ENCODE assay signal across 15 cellular contexts in the genomic region with DNA sequence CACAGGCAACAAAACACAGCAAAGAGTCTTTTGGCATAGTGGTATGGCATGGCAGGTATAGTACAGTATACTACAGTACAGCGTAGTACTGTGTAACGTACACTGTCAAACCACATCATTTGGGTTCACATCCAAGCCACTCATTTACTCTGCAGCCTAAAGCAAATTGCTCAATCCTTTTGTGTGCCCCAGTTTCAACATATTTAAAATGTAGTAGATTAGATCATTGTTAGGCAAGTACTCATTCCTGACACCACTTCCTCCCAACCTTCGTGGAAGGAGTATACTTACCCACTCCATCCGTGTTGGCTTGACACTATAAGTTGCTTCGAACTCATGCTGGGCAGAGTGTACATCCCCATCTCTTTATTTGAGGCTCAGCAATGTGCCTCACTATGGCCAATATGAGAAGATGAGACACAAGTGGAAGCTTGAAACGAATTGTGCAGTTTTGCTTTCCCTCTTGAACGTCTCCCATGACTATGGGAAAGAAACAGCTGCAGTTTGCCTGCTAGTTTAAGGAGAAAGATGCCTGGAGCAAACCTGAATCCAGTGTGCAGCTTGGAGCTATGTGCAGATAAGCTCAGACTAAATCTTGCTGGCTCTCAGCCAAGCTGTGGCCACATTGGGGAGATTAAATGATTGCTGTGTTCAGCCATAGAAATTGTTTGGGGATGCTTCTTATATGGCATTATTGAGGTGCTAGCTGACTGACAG.
A peak's percentile ranks its signal among the peaks of the same experiment; 100 is the strongest.
DNase-seq lines count a peak whose midpoint lies in the region; ATAC-seq and TF ChIP-seq lines count a peak whose summit lies in the region.
"Had no signal": no experiment of that assay in that cellular context is flagged by ENCODE, and none has a peak within 500 bp of the region (broad histone marks: within the 10 kb centered on the region; RNA-seq: fewer than 3 reads in every experiment).

No MANE protein-coding gene starts in this region.

- H3K36me3 Mint-ChIP-seq in glutamatergic neuron (ENCODE audit: unreplicated experiment), result no peaks in the 10 kb centered on the region
- no peaks in the 10 kb centered on the region for H3K36me3 Mint-ChIP-seq in activated naive CD8-positive, alpha-beta T cell treated with anti-CD3 and anti-CD28 coated beads for 36 hours

- TF ChIP-seq CTCF in foreskin keratinocyte (conservative IDR thresholded peaks at IDR 0.05), result no peak
- TF ChIP-seq CTCF in glutamatergic neuron (IDR thresholded peaks at IDR 0.05; ENCODE audit: partially characterized antibody, unreplicated experiment), result no peak

- no peaks in the 10 kb centered on the region for H3K4me1 Mint-ChIP-seq in glutamatergic neuron (ENCODE audit: low read depth, unreplicated experiment)
- H3K4me1 Mint-ChIP-seq in activated naive CD8-positive, alpha-beta T cell treated with anti-CD3 and anti-CD28 coated beads for 36 hours, result no peaks in the 10 kb centered on the region

- no peak overlapping the region for H3K27ac ChIP-seq in foreskin keratinocyte
- H3K27ac ChIP-seq: esophagus muscularis mucosa, sigmoid colon, SK-N-MC had no signal

- DNase-seq in COLO668 (lab: John Stamatoyannopoulos, UW; ENCODE audit: unreplicated experiment) (peak; percentile 9), HT1080 (ENCODE audit: low read depth) (peak; percentile 29), SKM-1 (lab: John Stamatoyannopoulos, UW; ENCODE audit: unreplicated experiment) (peak; percentile 60), foreskin keratinocyte (peak; percentile 52 to 59), SW 1271 (lab: John Stamatoyannopoulos, UW) (no peak), glutamatergic neuron (no peak)
- DNase-seq in activated naive CD8-positive, alpha-beta T cell treated with anti-CD3 and anti-CD28 coated beads for 36 hours, result no peak
- DNase-seq: activated CD4-positive, alpha-beta T cell treated with anti-CD3 and anti-CD28 coated beads for 1 hour; caudate nucleus; NCI-H2107; sigmoid colon had no signal

- peaks cover 2% of the 10 kb centered on the region for H3K9me3 Mint-ChIP-seq in glutamatergic neuron (ENCODE audit: unreplicated experiment)
- peaks cover 4% of the 10 kb centered on the region for H3K9me3 Mint-ChIP-seq in activated naive CD8-positive, alpha-beta T cell treated with anti-CD3 and anti-CD28 coated beads for 36 hours
- H3K9me3 Mint-ChIP-seq: activated T-helper 2 cell treated with anti-CD3 and anti-CD28 coated beads, Interferon-gamma antibody, Interleukin-2, Interleukin-4, amounts not matched to agents 10 μg/mL and 5 μg/mL and 100 μg/mL, durations not matched to agents 14 hours and 24 hours and 36 hours had no signal

- ATAC-seq in foreskin keratinocyte (peak; percentile 39), HG03025 (IDR thresholded peaks at IDR 0.05; ENCODE audit: low FRiP score, unreplicated experiment) (no peak)

- no peaks in the 10 kb centered on the region for H3K27me3 Mint-ChIP-seq in glutamatergic neuron (ENCODE audit: unreplicated experiment)
- no peaks in the 10 kb centered on the region for H3K27me3 Mint-ChIP-seq in activated naive CD8-positive, alpha-beta T cell treated with anti-CD3 and anti-CD28 coated beads for 36 hours

- no peak overlapping the region for H3K27ac Mint-ChIP-seq in glutamatergic neuron (ENCODE audit: unreplicated experiment)
- H3K27ac Mint-ChIP-seq in activated naive CD8-positive, alpha-beta T cell treated with anti-CD3 and anti-CD28 coated beads for 36 hours, result no peak overlapping the region
- H3K27ac Mint-ChIP-seq: activated T-helper 2 cell treated with anti-CD3 and anti-CD28 coated beads, Interferon-gamma antibody, Interleukin-2, Interleukin-4, amounts not matched to agents 10 μg/mL and 5 μg/mL and 100 μg/mL, durations not matched to agents 14 hours and 24 hours and 36 hours had no signal

- H3K4me3 Mint-ChIP-seq in glutamatergic neuron (ENCODE audit: unreplicated experiment), result no peak overlapping the region
- no peak overlapping the region for H3K4me3 Mint-ChIP-seq in activated naive CD8-positive, alpha-beta T cell treated with anti-CD3 and anti-CD28 coated beads for 36 hours

- H3K27me3 ChIP-seq in foreskin keratinocyte, result peaks cover 6% of the 10 kb centered on the region
- H3K27me3 ChIP-seq: esophagus muscularis mucosa, sigmoid colon had no signal

- no peaks in the 10 kb centered on the region for H3K4me1 ChIP-seq in foreskin keratinocyte
- H3K4me1 ChIP-seq: esophagus muscularis mucosa, sigmoid colon had no signal

Comparison
In these comparisons a context has a peak if more than half of its experiments do, and no peak if none do; other contexts are left out.
1. DNase-seq: peak in COLO668 (single experiment), HT1080 (single experiment), SKM-1 (single experiment) and foreskin keratinocyte (2 of 2); none in SW 1271 (0 of 2), glutamatergic neuron (single experiment) and activated naive CD8-positive, alpha-beta T cell treated with anti-CD3 and anti-CD28 coated beads for 36 hours (single experiment).